In genomic region chr3:15592968-15593367, GRCh38 we compare ENCODE assay signal across 11 cellular contexts.
"Had no signal": no experiment of that assay in that cellular context is flagged by ENCODE, and none has a peak within 500 bp of the region (broad histone marks: within the 10 kb centered on the region; RNA-seq: fewer than 3 reads in every experiment).

No MANE protein-coding gene starts in this region.

- ATAC-seq: GM23338, HCT116 had no signal

- H3K9me3 Mint-ChIP-seq: H9, HFFc6 had no signal

- DNase-seq: GM23248, GOT3, H7, H9, HCEC 1CT, HFFc6 had no signal

- FAIRE-seq: H1, H54 had no signal

- H3K4me3 ChIP-seq: GM23248, GM23338, HAP-1 had no signal

- H3K4me2 ChIP-seq: GM23338 had no signal

- H3K9me3 ChIP-seq: HAP-1 had no signal

- H2AFZ ChIP-seq: GM23248, GM23338 had no signal

- H3K4me3 Mint-ChIP-seq: GM23338, H9, HFFc6 had no signal

- H3K4me1 ChIP-seq: HAP-1 had no signal

- H3K27ac ChIP-seq: GM23248 had no signal

- H3K4me1 Mint-ChIP-seq: GM23338, H9 had no signal

- H3K9ac ChIP-seq: GM23248 had no signal

- H3K36me3 ChIP-seq: HAP-1 had no signal

- H3K27ac Mint-ChIP-seq: GM23338, H9, HFFc6 had no signal
